Comparison of ENCODE assay signal across 1 cellular context in the genomic region with DNA sequence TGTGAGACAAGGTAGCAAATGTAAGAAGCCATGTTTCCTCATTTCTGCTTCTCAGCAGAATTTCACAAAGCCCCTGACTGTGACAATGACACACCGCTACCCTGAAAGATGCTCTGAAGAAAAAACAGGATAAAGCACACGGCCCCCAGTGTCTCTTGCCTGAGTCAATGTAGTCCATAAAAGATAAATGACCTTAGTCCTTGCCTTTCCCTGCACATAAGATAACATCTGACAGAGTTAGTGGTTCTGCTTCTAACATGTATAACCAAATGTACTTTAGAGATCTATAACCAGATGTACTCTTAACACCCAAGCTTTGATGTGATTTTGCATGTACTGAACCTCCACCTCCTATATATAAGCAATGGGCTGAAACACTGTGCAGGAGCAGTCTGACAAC.
A peak's percentile ranks its signal among the peaks of the same experiment; 100 is the strongest.
TF ChIP-seq lines count a peak whose summit lies in the region.

No MANE protein-coding gene starts in this region.

TF ChIP-seq in K562, 482 proteins besides CTCF, POLR2A, EP300 and RAD21:
- TF ChIP-seq JUND (IDR thresholded peaks at IDR 0.05; ENCODE audit: borderline replicate concordance, low read depth, low read length) (no peak), JUND (tag; IDR thresholded peaks at IDR 0.05; ENCODE audit: borderline replicate concordance, low read depth, low read length) (no peak), ZNF707 (CRISPR knock-in tag; conservative IDR thresholded peaks at IDR 0.05) (no peak), ZNF79 (CRISPR knock-in tag; IDR thresholded peaks at IDR 0.05; ENCODE audit: low read depth) (no peak), ZNF316 (IDR thresholded peaks at IDR 0.05) (0 out of 2 replicates have a peak, but pooled peaks have one; percentile 29), ZNF212 (CRISPR knock-in tag; IDR thresholded peaks at IDR 0.05) (no peak), SMARCA4 (IDR thresholded peaks at IDR 0.05) (peak; percentile 25; the same call in 1 of the 2 replicates), ESRRA (IDR thresholded peaks at IDR 0.05; ENCODE audit: borderline replicate concordance, low read depth) (peak; percentile 28; the same call in 1 of the 2 replicates), TSC22D4 (tag; IDR thresholded peaks at IDR 0.05) (no peak), NFXL1 (CRISPR knock-in tag; IDR thresholded peaks at IDR 0.05) (no peak), C11orf30 (IDR thresholded peaks at IDR 0.05; ENCODE audit: low read depth) (peak; percentile 43), HSF4 (CRISPR knock-in tag; IDR thresholded peaks at IDR 0.05; ENCODE audit: borderline replicate concordance) (no peak), SIN3B (IDR thresholded peaks at IDR 0.05; ENCODE audit: low read depth) (no peak), POLR3A (IDR thresholded peaks at IDR 0.05; ENCODE audit: borderline replicate concordance, extremely low read depth, insufficient read depth, insufficient read length) (no peak), GATA2 (CRISPR knock-in tag; IDR thresholded peaks at IDR 0.05) (0 out of 2 replicates have a peak, but pooled peaks have one; percentile 22), DDX20 (tag; IDR thresholded peaks at IDR 0.05; ENCODE audit: low read depth) (no peak), RCOR1 (IDR thresholded peaks at IDR 0.05; ENCODE audit: borderline replicate concordance in 1 of 2, low read depth in 2 of 2, low read length in 2 of 2) (peak in 1 of 2 experiments; percentile 32; a peak in 1 of 4 replicates), HNRNPUL1 (IDR thresholded peaks at IDR 0.05; ENCODE audit: low read length) (no peak), MEIS2 (IDR thresholded peaks at IDR 0.05; ENCODE audit: partially characterized antibody) (peak; percentile 70), ATF1 (CRISPR knock-in tag; IDR thresholded peaks at IDR 0.05) (no peak), ATF1 (tag; IDR thresholded peaks at IDR 0.05) (no peak), MBD1 (CRISPR knock-in tag; IDR thresholded peaks at IDR 0.05) (peak; percentile 38; the same call in 1 of the 2 replicates), NFIX (CRISPR knock-in tag; IDR thresholded peaks at IDR 0.05; ENCODE audit: low read depth) (no peak), SLC30A9 (CRISPR knock-in tag; IDR thresholded peaks at IDR 0.05) (no peak), CEBPG (CRISPR knock-in tag; IDR thresholded peaks at IDR 0.05) (no peak), CEBPG (tag; conservative IDR thresholded peaks at IDR 0.05 in 1 of 2, IDR thresholded peaks at IDR 0.05 in 1 of 2) (no peak)
- TF ChIP-seq, protein P1, sequence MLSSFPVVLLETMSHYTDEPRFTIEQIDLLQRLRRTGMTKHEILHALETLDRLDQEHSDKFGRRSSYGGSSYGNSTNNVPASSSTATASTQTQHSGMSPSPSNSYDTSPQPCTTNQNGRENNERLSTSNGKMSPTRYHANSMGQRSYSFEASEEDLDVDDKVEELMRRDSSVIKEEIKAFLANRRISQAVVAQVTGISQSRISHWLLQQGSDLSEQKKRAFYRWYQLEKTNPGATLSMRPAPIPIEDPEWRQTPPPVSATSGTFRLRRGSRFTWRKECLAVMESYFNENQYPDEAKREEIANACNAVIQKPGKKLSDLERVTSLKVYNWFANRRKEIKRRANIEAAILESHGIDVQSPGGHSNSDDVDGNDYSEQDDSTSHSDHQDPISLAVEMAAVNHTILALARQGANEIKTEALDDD (IDR thresholded peaks at IDR 0.05): peak; percentile 59; the same call in 1 of the 2 replicates
- TF ChIP-seq, protein P2, sequence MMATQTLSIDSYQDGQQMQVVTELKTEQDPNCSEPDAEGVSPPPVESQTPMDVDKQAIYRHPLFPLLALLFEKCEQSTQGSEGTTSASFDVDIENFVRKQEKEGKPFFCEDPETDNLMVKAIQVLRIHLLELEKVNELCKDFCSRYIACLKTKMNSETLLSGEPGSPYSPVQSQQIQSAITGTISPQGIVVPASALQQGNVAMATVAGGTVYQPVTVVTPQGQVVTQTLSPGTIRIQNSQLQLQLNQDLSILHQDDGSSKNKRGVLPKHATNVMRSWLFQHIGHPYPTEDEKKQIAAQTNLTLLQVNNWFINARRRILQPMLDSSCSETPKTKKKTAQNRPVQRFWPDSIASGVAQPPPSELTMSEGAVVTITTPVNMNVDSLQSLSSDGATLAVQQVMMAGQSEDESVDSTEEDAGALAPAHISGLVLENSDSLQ (IDR thresholded peaks at IDR 0.05): peak; percentile 45; the same call in 1 of the 2 replicates
- TF ChIP-seq, protein P3, sequence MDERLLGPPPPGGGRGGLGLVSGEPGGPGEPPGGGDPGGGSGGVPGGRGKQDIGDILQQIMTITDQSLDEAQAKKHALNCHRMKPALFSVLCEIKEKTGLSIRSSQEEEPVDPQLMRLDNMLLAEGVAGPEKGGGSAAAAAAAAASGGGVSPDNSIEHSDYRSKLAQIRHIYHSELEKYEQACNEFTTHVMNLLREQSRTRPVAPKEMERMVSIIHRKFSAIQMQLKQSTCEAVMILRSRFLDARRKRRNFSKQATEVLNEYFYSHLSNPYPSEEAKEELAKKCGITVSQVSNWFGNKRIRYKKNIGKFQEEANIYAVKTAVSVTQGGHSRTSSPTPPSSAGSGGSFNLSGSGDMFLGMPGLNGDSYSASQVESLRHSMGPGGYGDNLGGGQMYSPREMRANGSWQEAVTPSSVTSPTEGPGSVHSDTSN (CRISPR knock-in tag; IDR thresholded peaks at IDR 0.05; ENCODE audit: low read depth): no peak
- TF ChIP-seq, protein P3 (tag; conservative IDR thresholded peaks at IDR 0.05; ENCODE audit: low read depth): peak; percentile 63; the same call in 1 of the 2 replicates
- TF ChIP-seq, protein P4, sequence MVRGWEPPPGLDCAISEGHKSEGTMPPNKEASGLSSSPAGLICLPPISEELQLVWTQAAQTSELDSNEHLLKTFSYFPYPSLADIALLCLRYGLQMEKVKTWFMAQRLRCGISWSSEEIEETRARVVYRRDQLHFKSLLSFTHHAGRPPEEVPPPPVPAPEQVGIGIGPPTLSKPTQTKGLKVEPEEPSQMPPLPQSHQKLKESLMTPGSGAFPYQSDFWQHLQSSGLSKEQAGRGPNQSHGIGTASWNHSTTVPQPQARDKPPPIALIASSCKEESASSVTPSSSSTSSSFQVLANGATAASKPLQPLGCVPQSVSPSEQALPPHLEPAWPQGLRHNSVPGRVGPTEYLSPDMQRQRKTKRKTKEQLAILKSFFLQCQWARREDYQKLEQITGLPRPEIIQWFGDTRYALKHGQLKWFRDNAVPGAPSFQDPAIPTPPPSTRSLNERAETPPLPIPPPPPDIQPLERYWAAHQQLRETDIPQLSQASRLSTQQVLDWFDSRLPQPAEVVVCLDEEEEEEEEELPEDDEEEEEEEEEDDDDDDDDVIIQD (CRISPR knock-in tag; IDR thresholded peaks at IDR 0.05): no peak
